In the genomic region with DNA sequence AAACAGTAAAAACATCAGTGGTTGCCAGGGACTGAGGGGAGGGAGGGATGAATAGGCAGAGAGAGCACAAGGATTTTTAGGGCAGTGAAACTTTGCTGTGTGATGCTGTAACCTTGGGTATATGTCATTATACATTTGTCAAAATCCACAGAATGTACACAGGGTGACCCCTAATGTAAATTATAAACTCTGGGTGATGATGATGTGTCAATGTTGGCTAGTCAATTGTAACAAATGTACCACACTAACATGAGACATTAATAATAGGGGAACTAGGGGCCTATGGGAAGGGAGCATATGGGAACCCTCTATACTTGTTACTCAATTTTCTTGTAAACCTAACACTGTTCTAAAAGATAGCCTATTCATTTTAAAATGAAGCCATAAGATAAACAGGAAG, we compare ENCODE assay signal across 27 cellular contexts. TPM values are rescaled to one million over a fixed set of nuclear protein-coding genes. Genes with fewer than 3 reads are reported as not detected.
DNase-seq lines count a peak whose midpoint lies in the region; ATAC-seq, FAIRE-seq and TF ChIP-seq lines count a peak whose summit lies in the region.
"Had no signal": no experiment of that assay in that cellular context is flagged by ENCODE, and none has a peak within 500 bp of the region (broad histone marks: within the 10 kb centered on the region; RNA-seq: fewer than 3 reads in every experiment).

No MANE protein-coding gene starts in this region.

- peak overlapping the region in 2 of 3 experiments; percentile 18 to 55 for H3K27ac Mint-ChIP-seq in nephron
- H3K27ac Mint-ChIP-seq: CD4-positive, alpha-beta memory T cell had no signal

- H3K79me1 ChIP-seq in IMR-90 (ENCODE audit: low read depth in 1 of 2, low read length in 2 of 2) (no peaks in the 10 kb centered on the region), trophoblast cell (ENCODE audit: low read length) (peaks cover 39% of the 10 kb centered on the region)

- peaks cover 18% of the 10 kb centered on the region for H3K27me3 Mint-ChIP-seq in nephron (ENCODE audit: low read depth)

- no peak overlapping the region for H2AK5ac ChIP-seq in IMR-90 (ENCODE audit: low read depth, low read length)
- H2AK5ac ChIP-seq in trophoblast cell (ENCODE audit: low read length): no peak overlapping the region

- H4K20me1 ChIP-seq in IMR-90 (ENCODE audit: insufficient read depth, low read length): no peaks in the 10 kb centered on the region
- H4K20me1 ChIP-seq: BLaER1 treated with 17β-estradiol and CSF1 and Interleukin-3, amounts not matched to agents 10 nM and 100 nM had no signal

- FAIRE-seq in RCC 7860 (lab: Jason Lieb, UNC): no peak
- FAIRE-seq: A204.1, GM12891, GM18507, H54 had no signal

- no peak overlapping the region for H4K91ac ChIP-seq in IMR-90 (ENCODE audit: insufficient read depth, low read depth, low read length)
- H4K91ac ChIP-seq in trophoblast cell (ENCODE audit: low read depth, low read length): no peak overlapping the region

- no peaks in the 10 kb centered on the region for H3K36me3 Mint-ChIP-seq in nephron (ENCODE audit: low read depth)
- H3K36me3 Mint-ChIP-seq: CD14-positive monocyte; CD4-positive, alpha-beta memory T cell had no signal

- no peak overlapping the region for H2BK15ac ChIP-seq in IMR-90 (ENCODE audit: low read depth, low read length)

- H4K12ac ChIP-seq in trophoblast cell (ENCODE audit: low read depth, low read length): no peak overlapping the region

- peak overlapping the region; percentile 22; the same call in 1 of the 2 replicates for H2BK20ac ChIP-seq in IMR-90 (ENCODE audit: low read depth, low read length)

- H4K8ac ChIP-seq in IMR-90 (ENCODE audit: low read depth in 2 of 2, low read length in 2 of 2) (no peak overlapping the region), trophoblast cell (ENCODE audit: low read depth, low read length) (no peak overlapping the region)

- peaks cover 3% of the 10 kb centered on the region for H3K79me2 ChIP-seq in trophoblast cell (ENCODE audit: control insufficient read depth, insufficient read depth, low read length, poor library complexity)

- peak overlapping the region; percentile 22 for H3K27ac ChIP-seq in AG04450 (ENCODE audit: low read depth, low read length)
- no peak overlapping the region for H3K27ac ChIP-seq in IMR-90 (ENCODE audit: insufficient read depth, low read length)
- no peak overlapping the region for H3K27ac ChIP-seq in trophoblast cell (ENCODE audit: low read depth, low read length)
- H3K27ac ChIP-seq: 22Rv1; BLaER1 treated with 17β-estradiol and CSF1 and Interleukin-3, amounts not matched to agents 10 nM and 100 nM had no signal

- POLR2A ChIA-PET in AG04450 (lab: Yijun Ruan, JAX): interaction anchor here (0.6 to 1.6 kb wide), 4 partner anchors 59 to 167 kb away, joined by 3 to 8 read pairs (median 6); no protein-coding TSS in a partner anchor
- POLR2A ChIA-PET in IMR-90 (lab: Charles Lee; ENCODE audit: unreplicated experiment): no interaction called here

- H3K36me3 ChIP-seq in IMR-90 (ENCODE audit: control insufficient read depth, insufficient read depth, low read length) (no peaks in the 10 kb centered on the region), trophoblast cell (ENCODE audit: control insufficient read depth in 1 of 2, insufficient read depth in 2 of 2, low read length in 2 of 2) (no peaks in the 10 kb centered on the region)
- H3K36me3 ChIP-seq: BE2C; BLaER1 treated with 17β-estradiol and CSF1 and Interleukin-3, amounts not matched to agents 10 nM and 100 nM; HAP-1 had no signal

- no peaks in the 10 kb centered on the region for H3K9me3 ChIP-seq in AG04450 (ENCODE audit: control insufficient read depth, insufficient read depth, low read length)
- H3K9me3 ChIP-seq in IMR-90 (ENCODE audit: control insufficient read depth, insufficient read depth, low read length): no peaks in the 10 kb centered on the region
- no peaks in the 10 kb centered on the region for H3K9me3 ChIP-seq in trophoblast cell (ENCODE audit: insufficient read depth, low read depth, low read length)
- H3K9me3 ChIP-seq: BE2C; BLaER1 treated with 17β-estradiol and CSF1 and Interleukin-3, amounts not matched to agents 10 nM and 100 nM; HAP-1 had no signal

- TF ChIP-seq RAD21 in IMR-90 (IDR thresholded peaks at IDR 0.05; ENCODE audit: low read length): no peak

- H3K23ac ChIP-seq in IMR-90 (ENCODE audit: low read depth, low read length) (no peak overlapping the region), trophoblast cell (ENCODE audit: low read length) (no peak overlapping the region)

- H3K4me3 ChIP-seq in AG04450 (ENCODE audit: low read depth, low read length) (no peak overlapping the region), IMR-90 (ENCODE audit: insufficient read depth, low read depth, low read length) (no peak overlapping the region), trophoblast cell (ENCODE audit: low read depth, low read length) (no peak overlapping the region)
- H3K4me3 ChIP-seq: BLaER1 treated with 17β-estradiol and CSF1 and Interleukin-3, amounts not matched to agents 10 nM and 100 nM; HAP-1 had no signal

- no peak overlapping the region for H2BK12ac ChIP-seq in trophoblast cell (ENCODE audit: low read length)

- H3K9me1 ChIP-seq in IMR-90 (ENCODE audit: insufficient read depth, low read length): no peaks in the 10 kb centered on the region

- H3K27me3 ChIP-seq in AG04450 (ENCODE audit: control insufficient read depth, insufficient read depth, low read length) (no peaks in the 10 kb centered on the region), IMR-90 (ENCODE audit: control insufficient read depth, insufficient read depth, low read length) (no peaks in the 10 kb centered on the region), trophoblast cell (ENCODE audit: insufficient read depth, low read length) (no peaks in the 10 kb centered on the region)
- H3K27me3 ChIP-seq: BE2C had no signal

- no peak overlapping the region for H3K4me2 ChIP-seq in IMR-90 (ENCODE audit: low read depth, low read length)
- H3K4me2 ChIP-seq in trophoblast cell (ENCODE audit: low read length): no peak overlapping the region
- H3K4me2 ChIP-seq: BLaER1 treated with 17β-estradiol and CSF1 and Interleukin-3, amounts not matched to agents 10 nM and 100 nM had no signal

- H3K9ac ChIP-seq in IMR-90 (ENCODE audit: low read depth, low read length) (no peak overlapping the region), trophoblast cell (ENCODE audit: low read length) (no peak overlapping the region)
- H3K9ac ChIP-seq: BLaER1 treated with 17β-estradiol and CSF1 and Interleukin-3, amounts not matched to agents 10 nM and 100 nM had no signal

- no peak overlapping the region for H2AK9ac ChIP-seq in IMR-90 (replicated peaks; ENCODE audit: low read depth, low read length, poor library complexity)

- DNase-seq in AG04450 (ENCODE audit: low read depth, low spot score) (peak; percentile 65), IMR-90 (peak; percentile 57), fibroblast of peridontal ligament (ENCODE audit: extremely low read depth) (peak; percentile 25), trophoblast cell (no peak), RCC 7860 (ENCODE audit: low spot score) (no peak), head of caudate nucleus (no peak), cortex of kidney (lab: John Stamatoyannopoulos, UW) (no peak)
- DNase-seq: AML-193; BE2C; Calu3; CD4-positive, alpha-beta memory T cell; COR-L47; DMS53; DMS79 treated with DMSO at 0.1 percent for 48 hours; GF-D8; GOT3 had no signal

- TF ChIP-seq CTCF in AG04450 (IDR thresholded peaks at IDR 0.05; ENCODE audit: low read depth, low read length): no peak
- no peak for TF ChIP-seq CTCF in IMR-90 (conservative IDR thresholded peaks at IDR 0.05; ENCODE audit: low read depth, low read length)
- TF ChIP-seq CTCF in nephron (IDR thresholded peaks at IDR 0.05; ENCODE audit: unreplicated experiment in 3 of 3): no peak

- H2BK5ac ChIP-seq in IMR-90 (ENCODE audit: low read depth, low read length, poor library complexity, severe bottlenecking): no peak overlapping the region
- H2BK5ac ChIP-seq in trophoblast cell (ENCODE audit: low read depth, low read length, poor library complexity): no peak overlapping the region

- dilution Hi-C loops in IMR-90 (cut with HindIII; ENCODE audit: low sequenced_read_pairs, unreplicated experiment): no loop called here

- no TSS peak for BruUV-seq in IMR-90 (replicated peaks; lab: Mats Ljungman, UMichigan)

- no peaks in the 10 kb centered on the region for H3K9me3 Mint-ChIP-seq in nephron
- H3K9me3 Mint-ChIP-seq: CD4-positive, alpha-beta memory T cell had no signal

- CTCF ChIA-PET in AG04450 (lab: Charles Lee) (interaction anchor here (0.7 to 1.7 kb wide), 5 partner anchors 25 to 170 kb away, joined by 3 to 13 read pairs (median 4); partner anchors contain the start of genes RIBC2 and SMC1B), IMR-90 (lab: Yijun Ruan, JAX) (no interaction called here)

- H3K56ac ChIP-seq in IMR-90 (ENCODE audit: extremely low read depth, insufficient read depth, low read length): no peak overlapping the region

- H3K4me1 Mint-ChIP-seq in nephron: peaks cover 35% of the 10 kb centered on the region

- no peak for TF ChIP-seq POLR2A in IMR-90 (IDR thresholded peaks at IDR 0.05; ENCODE audit: low read depth, low read length)

- ATAC-seq in IMR-90 (ENCODE audit: low read depth): peak; percentile 35

- no peak overlapping the region for H4K5ac ChIP-seq in IMR-90 (ENCODE audit: low read depth, low read length)

- no peak overlapping the region; the same call in 1 of the 2 replicates for H3K4ac ChIP-seq in IMR-90 (ENCODE audit: low read depth, low read length)
- no peak overlapping the region for H3K4ac ChIP-seq in trophoblast cell (ENCODE audit: low read depth, low read length)

- H3K4me1 ChIP-seq in IMR-90 (ENCODE audit: control insufficient read depth, insufficient read depth, low read length) (peaks cover 13% of the 10 kb centered on the region), trophoblast cell (ENCODE audit: control insufficient read depth in 1 of 2, insufficient read depth in 2 of 2, low read length in 2 of 2) (peaks cover 14 to 23% of the 10 kb centered on the region in 2 experiments)

- H2BK120ac ChIP-seq in IMR-90 (ENCODE audit: low read depth, low read length) (no peak overlapping the region), trophoblast cell (ENCODE audit: insufficient read depth, low read length, poor library complexity) (no peak overlapping the region)

- no peak overlapping the region for H3K18ac ChIP-seq in IMR-90 (ENCODE audit: low read depth, low read length)
- no peak overlapping the region for H3K18ac ChIP-seq in trophoblast cell (ENCODE audit: low read length)

- no peak overlapping the region for H3K4me3 Mint-ChIP-seq in nephron
- H3K4me3 Mint-ChIP-seq: CD14-positive monocyte; CD4-positive, alpha-beta memory T cell had no signal

- intact Hi-C loops in IMR-90 (cut with micrococcal nuclease): loop anchor here (5.0 kb wide), 1 partner anchor 336 kb away; no protein-coding TSS in a partner anchor
- intact Hi-C loops in head of caudate nucleus (cut with DNase I): no loop called here

- in situ Hi-C loops in IMR-90 (cut with MboI; ENCODE audit: low sequenced_read_pairs): no loop called here

- H2AFZ ChIP-seq in IMR-90 (replicated peaks; ENCODE audit: low read length, poor library complexity): no peak overlapping the region
- H2AFZ ChIP-seq in trophoblast cell (ENCODE audit: insufficient read depth, low read length, poor library complexity): no peak overlapping the region

- H3K14ac ChIP-seq in IMR-90 (replicated peaks; ENCODE audit: low read depth, low read length) (0 out of 2 replicates have a peak overlapping the region, but pooled peaks have one; percentile 57), trophoblast cell (ENCODE audit: low read length) (no peak overlapping the region)

RNA-seq across cellular contexts. Expression of gene RIBC2, which starts 24.9 kb away (rescaled TPM):
- polyA plus RNA-seq in AG04450 (2011; rRNA removed) (0.20 and 0.31 TPM in 2 replicates), IMR-90 (2012; rRNA removed) (0.29 and 0.50 TPM in 2 replicates)
- polyA minus RNA-seq in AG04450 (2011; rRNA and poly(A)+ RNA removed): not detected in 2 replicates
- total RNA-seq in IMR-90 (2012; rRNA removed): 0.28 and 0.36 TPM in 2 replicates
- polyA plus RNA-seq in IMR-90 (2012; cell fraction: cytosol; rRNA removed): 0.04 and 0.08 TPM in 2 replicates
- polyA plus RNA-seq in IMR-90 (2012; cell fraction: nucleus; rRNA removed; ENCODE audit: low replicate concordance): 0.07 and 0.11 TPM in 2 replicates
- polyA plus RNA-seq in trophoblast cell (2013): 0.93 and 1.2 TPM in 2 replicates
- total RNA-seq: CD4-positive, alpha-beta memory T cell had no signal
- polyA plus RNA-seq: CD14-positive monocyte had no signal

RNA-seq across cellular contexts. Expression of gene SMC1B, which starts 25.0 kb away (rescaled TPM):
- not detected in 2 replicates for polyA plus RNA-seq in AG04450 (2011; rRNA removed)
- polyA minus RNA-seq in AG04450 (2011; rRNA and poly(A)+ RNA removed): not detected in 2 replicates
- total RNA-seq in IMR-90 (2012; rRNA removed): not detected in 2 replicates
- not detected in 2 replicates for polyA plus RNA-seq in IMR-90 (2012; rRNA removed)
- not detected in 2 replicates for polyA plus RNA-seq in IMR-90 (2012; cell fraction: cytosol; rRNA removed)
- not detected in 2 replicates for polyA plus RNA-seq in IMR-90 (2012; cell fraction: nucleus; rRNA removed; ENCODE audit: low replicate concordance)
- polyA plus RNA-seq in trophoblast cell (2013): 0.05 and 0.07 TPM in 2 replicates
- total RNA-seq: Calu3, Daoy, G401 had no signal
- polyA plus RNA-seq: CD14-positive monocyte; CD4-positive, alpha-beta memory T cell had no signal

Comparison
In these comparisons a context has a peak if more than half of its experiments do, and no peak if none do; other contexts are left out.
1. DNase-seq: peak in AG04450 (single experiment), IMR-90 (single experiment) and fibroblast of peridontal ligament (single experiment); none in trophoblast cell (0 of 2), RCC 7860 (single experiment), head of caudate nucleus (0 of 42) and cortex of kidney (single experiment).